In the genomic region with DNA sequence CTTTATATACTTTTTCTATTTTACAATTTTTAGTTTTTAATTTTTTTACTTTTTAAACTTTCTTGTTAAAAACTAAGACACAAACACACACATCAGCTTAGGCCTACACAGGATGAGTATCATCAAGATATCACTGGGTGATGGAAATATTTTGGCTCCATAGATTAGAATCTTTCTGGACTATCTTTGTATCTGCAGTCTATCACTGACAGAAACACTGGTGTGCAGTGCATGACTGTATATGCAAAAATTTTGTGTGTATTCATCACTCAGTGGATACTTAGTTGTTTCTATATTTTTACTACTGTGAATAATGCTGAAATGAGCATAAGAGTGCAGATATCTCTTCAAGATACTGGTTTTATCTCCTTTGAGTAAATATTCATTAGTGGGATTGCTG, we compare ENCODE assay signal across 34 cellular contexts.
DNase-seq lines count a peak whose midpoint lies in the region; ATAC-seq, FAIRE-seq and TF ChIP-seq lines count a peak whose summit lies in the region.
"Had no signal": no experiment of that assay in that cellular context is flagged by ENCODE, and none has a peak within 500 bp of the region (broad histone marks: within the 10 kb centered on the region; RNA-seq: fewer than 3 reads in every experiment).

No MANE protein-coding gene starts in this region.

- H3K4me1 ChIP-seq in SK-N-SH (ENCODE audit: control insufficient read depth in 1 of 2, insufficient read depth in 2 of 2, low read depth in 1 of 2, low read length in 1 of 2) (no peaks in the 10 kb centered on the region), pancreas (no peaks in the 10 kb centered on the region), osteoblast (ENCODE audit: insufficient read depth, low read length) (no peaks in the 10 kb centered on the region)
- H3K4me1 ChIP-seq: A549, BE2C, BLaER1, Caco-2 had no signal

- no peaks in the 10 kb centered on the region for H3K79me2 ChIP-seq in SK-N-SH (ENCODE audit: insufficient read depth)
- H3K79me2 ChIP-seq in osteoblast (ENCODE audit: insufficient read depth, low read length), result no peaks in the 10 kb centered on the region

- H3K27ac ChIP-seq in SK-N-SH (ENCODE audit: low read depth in 2 of 2, low read length in 1 of 2) (no peak overlapping the region), pancreas (no peak overlapping the region), osteoblast (ENCODE audit: low read depth, low read length) (no peak overlapping the region)
- H3K27ac ChIP-seq: 22Rv1; A549; BLaER1; BLaER1 treated with 17β-estradiol and CSF1 and Interleukin-3, amounts not matched to agents 10 nM and 100 nM; C4-2B had no signal

- H3K27me3 ChIP-seq in SK-N-SH (ENCODE audit: insufficient read depth) (no peaks in the 10 kb centered on the region), pancreas (no peaks in the 10 kb centered on the region), osteoblast (ENCODE audit: insufficient read depth, low read length) (no peaks in the 10 kb centered on the region)
- H3K27me3 ChIP-seq: BE2C; BLaER1; BLaER1 treated with 17β-estradiol and CSF1 and Interleukin-3, amounts not matched to agents 10 nM and 100 nM had no signal

- no peak overlapping the region for H3K9ac ChIP-seq in SK-N-SH
- H3K9ac ChIP-seq: BLaER1; BLaER1 treated with 17β-estradiol and CSF1 and Interleukin-3, amounts not matched to agents 10 nM and 100 nM had no signal

- ATAC-seq in SK-N-SH treated with all-trans-retinoic acid at 6 μM for 48 hours (no peak), pancreas (no peak)
- ATAC-seq: A549; CD8-positive, alpha-beta T cell had no signal

- DNase-seq in SK-N-SH (no peak), H54 (ENCODE audit: insufficient read length, low spot score) (no peak), amniotic epithelial cell (ENCODE audit: low read depth) (peak; percentile 45), pancreas (no peak), osteoblast (ENCODE audit: insufficient read length, low spot score, missing footprints) (no peak), NCI-H146 (lab: John Stamatoyannopoulos, UW) (no peak), NCI-H1048 (lab: John Stamatoyannopoulos, UW) (no peak)
- DNase-seq: 8988T; ACHN; AML-193; BE2C; C1 segment of cervical spinal cord; Caco-2; Calu3; CD4-positive, alpha-beta memory T cell; CD4-positive, alpha-beta T cell; CD4-positive, CD25-positive, alpha-beta regulatory T cell; CD8-positive, alpha-beta memory T cell; CD8-positive, alpha-beta T cell; COR-L47; DMS 273 treated with DMSO at 0.1 percent for 48 hours; DMS153; DMS53; DMS79; DMS79 treated with DMSO at 0.1 percent for 48 hours; DND-41; EL had no signal

- CTCF ChIA-PET in SK-N-SH (lab: Yijun Ruan, JAX), result no interaction called here

- TF ChIP-seq CTCF in SK-N-SH (IDR thresholded peaks at IDR 0.05) (no peak), pancreas (IDR thresholded peaks at IDR 0.05) (no peak), osteoblast (IDR thresholded peaks at IDR 0.05; ENCODE audit: extremely low read depth, low read depth, low read length) (no peak)

- H3K9me2 ChIP-seq in SK-N-SH, result no peaks in the 10 kb centered on the region

- TF ChIP-seq EP300 in SK-N-SH (IDR thresholded peaks at IDR 0.05; ENCODE audit: borderline replicate concordance in 1 of 2, low read depth in 1 of 2, low read length in 1 of 2), result 0 out of 4 replicates have a peak, but pooled peaks of 1 of the 2 experiments have one; percentile 17

- TF ChIP-seq POLR2A in H54 (IDR thresholded peaks at IDR 0.05; ENCODE audit: low read depth, low read length), result no peak

- intact Hi-C loops in pancreas (cut with DNase I), result no loop called here

- H3K4me3 ChIP-seq in SK-N-SH (ENCODE audit: low read depth in 2 of 2, low read length in 1 of 2) (no peak overlapping the region), pancreas (no peak overlapping the region), osteoblast (ENCODE audit: insufficient read depth, low read length) (no peak overlapping the region)
- H3K4me3 ChIP-seq: A549; BLaER1; BLaER1 treated with 17β-estradiol and CSF1 and Interleukin-3, amounts not matched to agents 10 nM and 100 nM had no signal

- H2AFZ ChIP-seq in SK-N-SH (ENCODE audit: low read depth), result no peak overlapping the region
- H2AFZ ChIP-seq in osteoblast (ENCODE audit: low read length), result no peak overlapping the region

- no peaks in the 10 kb centered on the region for H3K36me3 ChIP-seq in SK-N-SH (replicated peaks in 1 of 2; ENCODE audit: control insufficient read depth in 1 of 2, insufficient read depth in 2 of 2, low read length in 1 of 2)
- no peaks in the 10 kb centered on the region for H3K36me3 ChIP-seq in pancreas
- no peaks in the 10 kb centered on the region for H3K36me3 ChIP-seq in osteoblast (ENCODE audit: insufficient read depth, low read length)
- H3K36me3 ChIP-seq: BE2C; BLaER1; BLaER1 treated with 17β-estradiol and CSF1 and Interleukin-3, amounts not matched to agents 10 nM and 100 nM had no signal

- POLR2A ChIA-PET in SK-N-SH (lab: Yijun Ruan, JAX), result no interaction called here

- H4K20me1 ChIP-seq in SK-N-SH (ENCODE audit: insufficient read depth) (no peaks in the 10 kb centered on the region), osteoblast (ENCODE audit: insufficient read depth, low read length) (no peaks in the 10 kb centered on the region)
- H4K20me1 ChIP-seq: BLaER1; BLaER1 treated with 17β-estradiol and CSF1 and Interleukin-3, amounts not matched to agents 10 nM and 100 nM had no signal

- H3K9me3 ChIP-seq in SK-N-SH (no peaks in the 10 kb centered on the region), pancreas (no peaks in the 10 kb centered on the region), osteoblast (ENCODE audit: low read depth, low read length) (no peaks in the 10 kb centered on the region)
- H3K9me3 ChIP-seq: A549, BE2C, BLaER1, Caco-2 had no signal

- H3K4me2 ChIP-seq in SK-N-SH, result no peak overlapping the region
- no peak overlapping the region for H3K4me2 ChIP-seq in osteoblast (ENCODE audit: insufficient read depth, low read length)
- H3K4me2 ChIP-seq: A549; BLaER1; BLaER1 treated with 17β-estradiol and CSF1 and Interleukin-3, amounts not matched to agents 10 nM and 100 nM had no signal

- FAIRE-seq in H54 (lab: Jason Lieb, UNC) (peak; percentile 43), pancreas (lab: Jason Lieb, UNC) (peak; percentile 17)
- FAIRE-seq: A549, D721Med had no signal

- no peak for TF ChIP-seq RAD21 in SK-N-SH (IDR thresholded peaks at IDR 0.05; ENCODE audit: low read length)

- no peaks in the 10 kb centered on the region for H3F3A ChIP-seq in SK-N-SH (replicated peaks; ENCODE audit: insufficient read depth)

TF ChIP-seq in SK-N-SH, 30 proteins besides CTCF, POLR2A, EP300 and RAD21 (continues in another document):
- TF ChIP-seq SIN3A (IDR thresholded peaks at IDR 0.05; ENCODE audit: borderline replicate concordance, low read depth, low read length), result no peak
- no peak for TF ChIP-seq FOSL2 (IDR thresholded peaks at IDR 0.05; ENCODE audit: borderline replicate concordance, low read depth)
- no peak for TF ChIP-seq FOXM1 (IDR thresholded peaks at IDR 0.05; ENCODE audit: low read depth)
- no peak for TF ChIP-seq GABPA (IDR thresholded peaks at IDR 0.05; ENCODE audit: low read depth)
- peak; percentile 68 for TF ChIP-seq TCF12 (IDR thresholded peaks at IDR 0.05)
- no peak for TF ChIP-seq GATA2 (CRISPR knock-in tag; IDR thresholded peaks at IDR 0.05)
- TF ChIP-seq TAF1 (IDR thresholded peaks at IDR 0.05; ENCODE audit: borderline replicate concordance, low read depth, low read length), result no peak
- 0 out of 2 replicates have a peak, but pooled peaks have one; percentile 11 for TF ChIP-seq JUND (IDR thresholded peaks at IDR 0.05)
- TF ChIP-seq SMC3 (IDR thresholded peaks at IDR 0.05; ENCODE audit: low read depth, low read length), result no peak
- TF ChIP-seq, protein P1, sequence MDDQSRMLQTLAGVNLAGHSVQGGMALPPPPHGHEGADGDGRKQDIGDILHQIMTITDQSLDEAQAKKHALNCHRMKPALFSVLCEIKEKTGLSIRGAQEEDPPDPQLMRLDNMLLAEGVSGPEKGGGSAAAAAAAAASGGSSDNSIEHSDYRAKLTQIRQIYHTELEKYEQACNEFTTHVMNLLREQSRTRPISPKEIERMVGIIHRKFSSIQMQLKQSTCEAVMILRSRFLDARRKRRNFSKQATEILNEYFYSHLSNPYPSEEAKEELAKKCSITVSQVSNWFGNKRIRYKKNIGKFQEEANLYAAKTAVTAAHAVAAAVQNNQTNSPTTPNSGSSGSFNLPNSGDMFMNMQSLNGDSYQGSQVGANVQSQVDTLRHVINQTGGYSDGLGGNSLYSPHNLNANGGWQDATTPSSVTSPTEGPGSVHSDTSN (IDR thresholded peaks at IDR 0.05), result peak; percentile 60
- TF ChIP-seq, protein P2, sequence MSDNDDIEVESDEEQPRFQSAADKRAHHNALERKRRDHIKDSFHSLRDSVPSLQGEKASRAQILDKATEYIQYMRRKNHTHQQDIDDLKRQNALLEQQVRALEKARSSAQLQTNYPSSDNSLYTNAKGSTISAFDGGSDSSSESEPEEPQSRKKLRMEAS (IDR thresholded peaks at IDR 0.05; ENCODE audit: low read depth), result no peak

TF ChIP-seq in SK-N-SH treated with all-trans-retinoic acid at 6 μM for 48 hours, 23 proteins besides CTCF, POLR2A, EP300 and RAD21 (continues in another document):
- TF ChIP-seq ISL1 (CRISPR knock-in tag; IDR thresholded peaks at IDR 0.05) (no peak), ARNTL (CRISPR knock-in tag; IDR thresholded peaks at IDR 0.05; ENCODE audit: borderline replicate concordance, low read depth) (no peak), ZNF8 (CRISPR knock-in tag; IDR thresholded peaks at IDR 0.05) (no peak)
- TF ChIP-seq, protein P3, sequence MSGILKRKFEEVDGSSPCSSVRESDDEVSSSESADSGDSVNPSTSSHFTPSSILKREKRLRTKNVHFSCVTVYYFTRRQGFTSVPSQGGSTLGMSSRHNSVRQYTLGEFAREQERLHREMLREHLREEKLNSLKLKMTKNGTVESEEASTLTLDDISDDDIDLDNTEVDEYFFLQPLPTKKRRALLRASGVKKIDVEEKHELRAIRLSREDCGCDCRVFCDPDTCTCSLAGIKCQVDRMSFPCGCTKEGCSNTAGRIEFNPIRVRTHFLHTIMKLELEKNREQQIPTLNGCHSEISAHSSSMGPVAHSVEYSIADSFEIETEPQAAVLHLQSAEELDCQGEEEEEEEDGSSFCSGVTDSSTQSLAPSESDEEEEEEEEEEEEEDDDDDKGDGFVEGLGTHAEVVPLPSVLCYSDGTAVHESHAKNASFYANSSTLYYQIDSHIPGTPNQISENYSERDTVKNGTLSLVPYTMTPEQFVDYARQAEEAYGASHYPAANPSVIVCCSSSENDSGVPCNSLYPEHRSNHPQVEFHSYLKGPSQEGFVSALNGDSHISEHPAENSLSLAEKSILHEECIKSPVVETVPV (CRISPR knock-in tag; IDR thresholded peaks at IDR 0.05), result no peak
